In the genomic region with DNA sequence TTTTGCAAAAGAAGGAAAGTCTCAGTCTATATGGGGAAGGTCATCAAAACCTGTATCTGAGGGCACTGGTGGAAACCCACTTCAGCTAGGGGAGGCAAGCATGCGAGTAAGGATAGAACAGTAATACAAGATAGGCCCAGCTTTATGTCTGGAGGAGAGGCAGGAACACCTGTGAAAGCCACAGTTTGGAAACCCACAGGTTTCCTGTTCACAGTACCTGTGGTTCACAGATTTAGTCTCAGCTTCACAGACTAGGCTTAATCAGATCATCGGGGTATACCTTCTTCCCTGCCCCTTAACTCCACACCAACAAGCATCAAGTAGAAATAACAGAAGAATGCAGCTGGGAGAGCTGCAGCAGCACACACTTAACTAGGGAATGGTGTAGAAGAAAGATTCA, we compare ENCODE assay signal across 14 cellular contexts. TPM values are rescaled to one million over a fixed set of nuclear protein-coding genes. Genes with fewer than 3 reads are reported as not detected.
"Had no signal": no experiment of that assay in that cellular context is flagged by ENCODE, and none has a peak within 500 bp of the region (broad histone marks: within the 10 kb centered on the region; RNA-seq: fewer than 3 reads in every experiment).

No MANE protein-coding gene starts in this region.

- H3K27ac ChIP-seq: colonic mucosa, esophagus squamous epithelium, left ventricle myocardium inferior, pancreas, thyroid gland had no signal

- ATAC-seq: pancreas, sciatic nerve had no signal

- H3K9me3 ChIP-seq: colonic mucosa, esophagus squamous epithelium, left ventricle myocardium inferior, pancreas, thyroid gland had no signal

- H3K4me3 ChIP-seq: colonic mucosa, esophagus squamous epithelium, left ventricle myocardium inferior, pancreas, thyroid gland had no signal

- H3K4me3 Mint-ChIP-seq: activated B cell treated with CpG ODN at 0.5 μM for 24 hours; naive thymus-derived CD8-positive, alpha-beta T cell had no signal

- H3K36me3 ChIP-seq: colonic mucosa, esophagus squamous epithelium, left ventricle myocardium inferior, pancreas, thyroid gland had no signal

- DNase-seq: activated B cell treated with CpG ODN at 0.5 μM for 24 hours; activated CD4-positive, alpha-beta T cell treated with anti-CD3 and anti-CD28 coated beads, Interleukin-2, amount 50 U/mL, for 1 hour; activated naive CD4-positive, alpha-beta T cell; activated T-cell treated with anti-CD3 and anti-CD28 coated beads, Interleukin-2, amount 50 U/mL, for 48 hours; colonic mucosa; esophagus squamous epithelium; hippocampal formation; kidney; left ventricle myocardium inferior; pancreas; thyroid gland had no signal

- H3K27me3 ChIP-seq: colonic mucosa, esophagus squamous epithelium, pancreas, thyroid gland had no signal

- H3K4me1 ChIP-seq: thyroid gland had no signal

- H3K27ac Mint-ChIP-seq: activated B cell treated with CpG ODN at 0.5 μM for 24 hours had no signal

RNA-seq across cellular contexts. Expression of a gene that starts 36.2 kb away (rescaled TPM):
- total RNA-seq: activated B cell treated with CpG ODN at 0.5 μM for 24 hours; fibroblast of villous mesenchyme; naive thymus-derived CD8-positive, alpha-beta T cell had no signal
